Comparison of ENCODE assay signal across 23 cellular contexts in the genomic region with DNA sequence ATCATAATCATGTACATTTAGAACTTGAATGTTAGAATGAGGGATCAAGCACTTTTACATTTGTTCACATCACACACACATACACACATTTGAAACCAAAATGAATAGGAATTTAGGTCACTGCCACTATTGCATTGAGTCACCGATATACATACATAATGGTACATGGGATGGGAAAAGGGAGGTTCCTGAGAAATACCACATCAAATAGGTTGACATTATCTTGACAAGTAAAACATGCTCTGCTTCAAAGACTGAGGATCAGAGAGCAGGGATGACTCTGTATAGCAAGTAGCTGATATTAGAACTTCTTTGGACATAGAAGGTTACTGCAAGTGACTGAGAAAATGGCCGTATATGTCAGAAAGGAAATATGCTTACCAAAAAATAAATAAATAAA.
"Had no signal": no experiment of that assay in that cellular context is flagged by ENCODE, and none has a peak within 500 bp of the region (broad histone marks: within the 10 kb centered on the region; RNA-seq: fewer than 3 reads in every experiment).

No MANE protein-coding gene starts in this region.

- H3K27me3 ChIP-seq: colonic mucosa, esophagus squamous epithelium, gastrocnemius medialis, heart right ventricle, left lung had no signal

- ATAC-seq: effector memory CD8-positive, alpha-beta T cell; esophagus mucosa; gastrocnemius medialis; heart right ventricle; left cardiac atrium; left lung; left ventricle myocardium superior; lower lobe of right lung; mucosa of descending colon had no signal

- H3K36me3 ChIP-seq: colonic mucosa, esophagus squamous epithelium, gastrocnemius medialis, heart right ventricle, left lung, lower lobe of right lung had no signal

- H3K9me3 ChIP-seq: colonic mucosa, esophagus squamous epithelium, gastrocnemius medialis, lower lobe of right lung had no signal

- H3K4me3 ChIP-seq: colonic mucosa, esophagus squamous epithelium, gastrocnemius medialis, heart right ventricle, left lung, lower lobe of right lung, mucosa of descending colon had no signal

- H3K4me1 ChIP-seq: colonic mucosa, esophagus squamous epithelium, gastrocnemius medialis, heart right ventricle, left lung, lower lobe of right lung had no signal

- DNase-seq: colonic mucosa; cortex of kidney; effector CD8-positive, alpha-beta T cell; effector memory CD8-positive, alpha-beta T cell; endodermal cell; erythroblast; esophagus squamous epithelium; foreskin fibroblast; foreskin melanocyte; gastrocnemius medialis; glutamatergic neuron; head of caudate nucleus; heart right ventricle; hippocampal formation; left cardiac atrium; left lung; left ventricle myocardium superior; lower lobe of right lung; mesenchymal stem cell; mucosa of descending colon; naive B cell had no signal

- H3K27ac ChIP-seq: colonic mucosa, epithelial cell of prostate, esophagus squamous epithelium, gastrocnemius medialis, heart right ventricle, left lung, lower lobe of right lung had no signal
